Comparison of ENCODE assay signal across 8 cellular contexts in the genomic region with DNA sequence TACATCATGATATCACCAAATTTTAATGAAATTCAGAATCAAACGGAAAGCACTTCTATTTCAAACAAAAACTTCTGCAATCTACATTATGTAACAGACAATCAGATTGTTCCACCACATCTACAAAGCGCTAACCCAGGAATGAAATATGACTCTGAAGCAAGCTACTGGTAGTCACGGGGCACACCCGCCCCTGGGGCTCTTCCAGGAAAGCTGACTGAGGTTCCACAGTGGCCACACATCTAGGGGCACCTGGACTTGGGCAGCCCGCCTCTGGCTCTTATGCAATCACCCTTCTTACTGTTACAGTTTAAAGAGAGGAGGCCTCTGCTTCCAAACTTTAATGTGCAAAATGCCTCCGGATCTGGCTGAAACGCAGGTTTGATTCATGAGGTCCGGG. TPM values are rescaled to one million over a fixed set of nuclear protein-coding genes. Genes with fewer than 3 reads are reported as not detected.
DNase-seq lines count a peak whose midpoint lies in the region; ATAC-seq and TF ChIP-seq lines count a peak whose summit lies in the region.

No MANE protein-coding gene starts in this region.

- ATAC-seq in GM19463 (IDR thresholded peaks at IDR 0.05; ENCODE audit: unreplicated experiment), result no peak
- ATAC-seq in GM21526 (IDR thresholded peaks at IDR 0.05; ENCODE audit: low FRiP score, unreplicated experiment), result no peak

- H3K27me3 ChIP-seq in BE2C (no peaks in the 10 kb centered on the region), adipocyte (replicated peaks; ENCODE audit: control insufficient read depth, insufficient read depth, low read length) (no peaks in the 10 kb centered on the region), right atrium auricular region (no peaks in the 10 kb centered on the region), skeletal muscle tissue (ENCODE audit: control insufficient read depth in 3 of 3, insufficient read depth in 3 of 3, low read length in 3 of 3) (no peaks in the 10 kb centered on the region)

- H3K4me1 ChIP-seq in BE2C (peaks cover 58% of the 10 kb centered on the region), adipocyte (ENCODE audit: control insufficient read depth, insufficient read depth, low read length) (peaks cover 74% of the 10 kb centered on the region), right atrium auricular region (peaks cover 0 to 80% of the 10 kb centered on the region in 2 donors), skeletal muscle tissue (ENCODE audit: control insufficient read depth in 3 of 3, insufficient read depth in 3 of 3, low read length in 3 of 3) (peaks cover 51 to 56% (median 53%) of the 10 kb centered on the region in 3 donors)

- H3K27ac ChIP-seq in right atrium auricular region, result peak overlapping the region; percentile 90 to 91
- peak overlapping the region; percentile 89 for H3K27ac ChIP-seq in skeletal muscle tissue (ENCODE audit: low read depth, low read length)

- H3K4me3 ChIP-seq in BE2C (ENCODE audit: low read depth, low read length) (no peak overlapping the region), adipocyte (ENCODE audit: low read length) (peak overlapping the region; percentile 70), right atrium auricular region (peak overlapping the region in 1 of 2 donors; percentile 20), skeletal muscle tissue (ENCODE audit: low read length in 3 of 3) (peak overlapping the region; percentile 45 to 72 (median 57))

- H3K9ac ChIP-seq in adipocyte (ENCODE audit: low read length) (peak overlapping the region; percentile 91), skeletal muscle tissue (ENCODE audit: low read depth in 1 of 3, low read length in 3 of 3) (peak overlapping the region; percentile 57 to 88 (median 66))

- H3K9me3 ChIP-seq in BE2C (no peaks in the 10 kb centered on the region), adipocyte (ENCODE audit: control insufficient read depth, low read length) (no peaks in the 10 kb centered on the region), right atrium auricular region (no peaks in the 10 kb centered on the region), skeletal muscle tissue (ENCODE audit: control insufficient read depth in 3 of 3, low read length in 3 of 3) (no peaks in the 10 kb centered on the region)

- H3K36me3 ChIP-seq in BE2C (no peaks in the 10 kb centered on the region), adipocyte (ENCODE audit: control insufficient read depth, insufficient read depth, low read length, severe bottlenecking) (no peaks in the 10 kb centered on the region), right atrium auricular region (no peaks in the 10 kb centered on the region), skeletal muscle tissue (ENCODE audit: control insufficient read depth in 3 of 3, insufficient read depth in 3 of 3, low read length in 3 of 3) (no peaks in the 10 kb centered on the region)

- DNase-seq in BE2C (peak; percentile 52), LoVo (ENCODE audit: low spot score) (peak; percentile 25), adipocyte (ENCODE audit: low read depth) (peak; percentile 90), right atrium auricular region (ENCODE audit: low spot score) (peak; percentile 92), NCI-H82 (lab: John Stamatoyannopoulos, UW) (no peak)

- TF ChIP-seq CTCF in BE2C (IDR thresholded peaks at IDR 0.05; ENCODE audit: low read depth, low read length) (no peak), right atrium auricular region (IDR thresholded peaks at IDR 0.05) (no peak)

RNA-seq across cellular contexts. Expression of a gene that starts 27.5 kb away (rescaled TPM):
- 25.0 TPM for polyA plus RNA-seq in BE2C (2012; ENCODE audit: insufficient read depth, insufficient read length, low read depth)
- total RNA-seq in right atrium auricular region, result 10 to 100 TPM; 10.6 to 18.0 TPM
- total RNA-seq in skeletal muscle tissue, result 11.5 TPM
